In genomic region chr2:37925063-37925897, GRCh38 we compare ENCODE assay signal across 8 cellular contexts. TPM values are rescaled to one million over a fixed set of nuclear protein-coding genes. Genes with fewer than 3 reads are reported as not detected.
DNase-seq lines count a peak whose midpoint lies in the region; ATAC-seq and TF ChIP-seq lines count a peak whose summit lies in the region.

Gene RMDN2 (plus strand): TSS chr2:37925287. CDS start chr2:37929278, 3,991 bp downstream.

- WGBS in heart left ventricle, 4 donors = 0 to 1% (median 1%) methylated on average over 44 to 79 of the region's 79 CpGs
- WGBS in upper lobe of left lung, 2 donors = 0 to 1% methylated on average over 15 to 35 of the region's 79 CpGs

- peak within 1 kb of the TSS; percentile 95 for H3K9ac ChIP-seq in adipocyte (ENCODE audit: low read length)

- no peaks in the 10 kb centered on the region for H3K9me3 ChIP-seq in adipocyte (ENCODE audit: control insufficient read depth, low read length)
- H3K9me3 ChIP-seq in heart left ventricle = no peaks in the 10 kb centered on the region
- H3K9me3 ChIP-seq in upper lobe of left lung = no peaks in the 10 kb centered on the region

- DNase-seq in GM10266 (ENCODE audit: extremely low spot score) (peak; percentile 90), NCI-H128 (lab: John Stamatoyannopoulos, UW; ENCODE audit: unreplicated experiment) (peak; percentile 69), SW 1271 (lab: John Stamatoyannopoulos, UW) (peak; percentile 88 to 95), adipocyte (ENCODE audit: low read depth) (peak; percentile 91), heart left ventricle (peak; percentile 93 to 96 (median 94)), posterior cingulate gyrus (peak; percentile 84 to 98 (median 90)), upper lobe of left lung (peak; percentile 94 to 97)

- peak in 1 of 2 donors; percentile 80 for TF ChIP-seq POLR2A in heart left ventricle (IDR thresholded peaks at IDR 0.05)
- TF ChIP-seq POLR2A in upper lobe of left lung (IDR thresholded peaks at IDR 0.05) = peak in 3 of 4 donors; percentile 72 to 94 (median 80)

- intact Hi-C loops in heart left ventricle (cut with DNase I) (no loop called here), posterior cingulate gyrus (cut with DNase I) (no loop called here)

- TF ChIP-seq EP300 in upper lobe of left lung (IDR thresholded peaks at IDR 0.05) = peak in 2 of 4 donors; percentile 14 to 28

- H3K4me3 ChIP-seq in adipocyte (ENCODE audit: low read length) = peak within 1 kb of the TSS; percentile 95
- peak within 1 kb of the TSS; percentile 67 to 90 (median 76) for H3K4me3 ChIP-seq in heart left ventricle
- peak within 1 kb of the TSS; percentile 61 to 82 (median 74) for H3K4me3 ChIP-seq in upper lobe of left lung

- ATAC-seq in HG02571 (IDR thresholded peaks at IDR 0.05; ENCODE audit: unreplicated experiment) (peak; percentile 92), heart left ventricle (peak; percentile 98 to 99 (median 99)), upper lobe of left lung (ENCODE audit: low FRiP score in 2 of 2) (peak; percentile 97 to 98)

- H3K27me3 ChIP-seq in adipocyte (replicated peaks; ENCODE audit: control insufficient read depth, insufficient read depth, low read length) (no peaks in the 10 kb centered on the region), heart left ventricle (no peaks in the 10 kb centered on the region), upper lobe of left lung (no peaks in the 10 kb centered on the region)

- H3K4me1 ChIP-seq in adipocyte (ENCODE audit: control insufficient read depth, insufficient read depth, low read length) (peaks cover 18% of the 10 kb centered on the region), heart left ventricle (peaks cover 0 to 28% (median 6%) of the 10 kb centered on the region in 12 donors), upper lobe of left lung (peaks cover 16 to 26% (median 23%) of the 10 kb centered on the region in 4 donors)

- H3K36me3 ChIP-seq in adipocyte (ENCODE audit: control insufficient read depth, insufficient read depth, low read length, severe bottlenecking) (peaks cover 6% of the 10 kb centered on the region), heart left ventricle (peaks cover 0 to 7% (median 0%) of the 10 kb centered on the region in 9 donors), upper lobe of left lung (no peaks in the 10 kb centered on the region)

- H3K27ac ChIP-seq in heart left ventricle = peak within 1 kb of the TSS; percentile 82 to 97 (median 92)
- H3K27ac ChIP-seq in upper lobe of left lung = peak within 1 kb of the TSS; percentile 86 to 97 (median 94)

- TF ChIP-seq CTCF in GM10266 (IDR thresholded peaks at IDR 0.05; ENCODE audit: control insufficient read depth, insufficient read depth, low read depth, missing control alignments) (no peak), heart left ventricle (IDR thresholded peaks at IDR 0.05) (peak in 5 of 12 donors; percentile 11 to 31 (median 23)), upper lobe of left lung (IDR thresholded peaks at IDR 0.05) (peak in 4 of 6 experiments; percentile 2 to 46 (median 32))

RNA-seq across cellular contexts. Expression of gene RMDN2, which starts in this region (rescaled TPM):
- total RNA-seq in heart left ventricle (1 to 10 TPM; 3.4 to 7.2 (median 5.8) TPM), upper lobe of left lung (10 to 100 TPM in 5 of 6 donors, 1 to 10 TPM in 1; 9.3 to 31.9 (median 17.0) TPM)
- polyA plus RNA-seq in heart left ventricle = 1 to 10 TPM; 2.7 to 4.0 TPM

Comparison
In these comparisons a context has a peak if more than half of its experiments do, and no peak if none do; other contexts are left out.
1. Peak in every context shown above with its lines: DNase-seq, ATAC-seq, H3K4me3 ChIP-seq and H3K27ac ChIP-seq.